In the genomic region with DNA sequence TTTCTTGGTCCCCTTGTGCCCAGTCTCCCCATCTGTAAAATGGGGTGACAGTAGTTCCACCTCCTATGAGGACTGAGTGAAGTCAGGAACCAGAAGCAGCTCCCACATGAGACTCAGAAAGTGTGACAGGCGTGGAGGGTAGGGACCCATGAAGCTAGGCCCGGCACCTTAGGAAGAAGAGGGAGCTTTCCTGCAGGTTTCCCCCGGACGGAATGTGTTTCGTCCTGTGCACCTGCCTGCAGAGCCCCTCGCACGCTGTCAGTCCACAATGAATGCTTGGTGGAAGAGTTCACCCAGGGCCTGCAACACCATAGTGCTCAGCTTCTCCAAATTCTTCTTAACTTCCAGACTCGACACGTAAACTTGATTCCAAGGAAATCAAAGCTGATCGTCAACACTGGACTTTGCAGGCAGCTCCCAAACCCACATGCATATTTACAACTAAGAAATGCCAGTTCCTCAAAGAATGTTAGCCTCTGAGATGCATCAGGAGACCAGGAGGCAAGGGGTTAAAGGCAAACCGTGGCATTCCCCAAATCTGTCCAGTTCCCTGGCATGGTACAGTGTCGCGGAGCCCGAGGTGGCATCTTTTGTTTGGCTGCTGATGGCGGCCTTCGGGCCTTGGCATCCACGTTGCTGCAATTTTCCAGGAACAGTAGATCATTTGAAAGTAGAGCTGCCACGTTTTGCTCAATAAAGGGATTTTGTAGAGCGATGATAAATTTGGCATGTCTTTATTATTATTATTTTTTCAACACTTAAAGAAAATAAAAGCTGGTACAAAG, we compare ENCODE assay signal across 13 cellular contexts. TPM values are rescaled to one million over a fixed set of nuclear protein-coding genes. Genes with fewer than 3 reads are reported as not detected.
DNase-seq lines count a peak whose midpoint lies in the region; ATAC-seq, FAIRE-seq and TF ChIP-seq lines count a peak whose summit lies in the region.
"Had no signal": no experiment of that assay in that cellular context is flagged by ENCODE, and none has a peak within 500 bp of the region (broad histone marks: within the 10 kb centered on the region; RNA-seq: fewer than 3 reads in every experiment).

No MANE protein-coding gene starts in this region.

- no peak for DNase-seq in GM19239 (ENCODE audit: insufficient read length, low spot score)
- no peak for DNase-seq in NT2/D1 (ENCODE audit: low read depth, low spot score)
- DNase-seq in sigmoid colon = no peak
- DNase-seq in MV-4-11 (lab: John Stamatoyannopoulos, UW) = no peak
- DNase-seq in hepatic stellate cell (ENCODE audit: low spot score) = no peak
- no peak for DNase-seq in ACHN
- DNase-seq: DMS53, NCI-H187 treated with DMSO at 0.1 percent for 48 hours, T1000 had no signal

- no peak overlapping the region for H3K4me3 ChIP-seq in NT2/D1 (ENCODE audit: insufficient read length, low read depth)
- H3K4me3 ChIP-seq in gastroesophageal sphincter = no peak overlapping the region
- H3K4me3 ChIP-seq in sigmoid colon = no peak overlapping the region
- H3K4me3 ChIP-seq: vagina had no signal

- TF ChIP-seq EP300 in gastroesophageal sphincter (IDR thresholded peaks at IDR 0.05) (no peak), sigmoid colon (IDR thresholded peaks at IDR 0.05) (no peak)

- in situ Hi-C loops in ACHN (cut with HindIII; ENCODE audit: low pct_ligation_motif_present, low pct_unique_long_range_greater_than_20kb, low sequenced_read_pairs) = no loop called here

- TF ChIP-seq CTCF in gastroesophageal sphincter (IDR thresholded peaks at IDR 0.05) (no peak), sigmoid colon (IDR thresholded peaks at IDR 0.05) (no peak)

- H3K9me3 ChIP-seq in NT2/D1 (ENCODE audit: insufficient read depth, low read length) = no peaks in the 10 kb centered on the region
- H3K9me3 ChIP-seq in gastroesophageal sphincter = no peaks in the 10 kb centered on the region
- no peaks in the 10 kb centered on the region for H3K9me3 ChIP-seq in sigmoid colon
- H3K9me3 ChIP-seq: vagina had no signal

- WGBS in gastroesophageal sphincter (ENCODE audit: low coverage in 1 of 2), 2 donors = 36 to 42% methylated on average over 10 to 15 of the region's 19 CpGs
- 43 to 49% methylated on average over 19 of the region's 19 CpGs for WGBS in sigmoid colon, 2 donors

- TF ChIP-seq POLR2A in gastroesophageal sphincter (IDR thresholded peaks at IDR 0.05) (no peak), sigmoid colon (IDR thresholded peaks at IDR 0.05) (no peak)

- ATAC-seq in gastroesophageal sphincter = no peak

- no peaks in the 10 kb centered on the region for H3K27me3 ChIP-seq in NT2/D1 (ENCODE audit: insufficient read depth, insufficient read length)
- H3K27me3 ChIP-seq in gastroesophageal sphincter = no peaks in the 10 kb centered on the region
- no peaks in the 10 kb centered on the region for H3K27me3 ChIP-seq in sigmoid colon
- H3K27me3 ChIP-seq: vagina had no signal

- H3K36me3 ChIP-seq in NT2/D1 (ENCODE audit: insufficient read depth, insufficient read length, low read length) = peaks cover 11% of the 10 kb centered on the region
- H3K36me3 ChIP-seq in gastroesophageal sphincter = no peaks in the 10 kb centered on the region
- no peaks in the 10 kb centered on the region for H3K36me3 ChIP-seq in sigmoid colon
- H3K36me3 ChIP-seq: vagina had no signal

- peak; percentile 23 for FAIRE-seq in GM19239 (lab: Jason Lieb, UNC)
- FAIRE-seq: islet of Langerhans had no signal

- H3K4me1 ChIP-seq in NT2/D1 (ENCODE audit: insufficient read depth, insufficient read length) = peaks cover 47% of the 10 kb centered on the region
- peaks cover 0 to 100% (median 69%) of the 10 kb centered on the region in 3 donors for H3K4me1 ChIP-seq in gastroesophageal sphincter
- H3K4me1 ChIP-seq in sigmoid colon = peaks cover 0 to 100% (median 96%) of the 10 kb centered on the region in 4 donors
- H3K4me1 ChIP-seq: parathyroid adenoma had no signal

- intact Hi-C loops in sigmoid colon (cut with DNase I) = no loop called here

- H3K27ac ChIP-seq in gastroesophageal sphincter (peak overlapping the region in 3 of 4 donors; percentile 54 to 76 (median 59)), sigmoid colon (peak overlapping the region; percentile 10 to 65 (median 42))
- H3K27ac ChIP-seq: parathyroid adenoma, vagina had no signal

- peak overlapping the region; percentile 59 for H3K9ac ChIP-seq in NT2/D1 (ENCODE audit: insufficient read length, low read depth)
- H3K9ac ChIP-seq: parathyroid adenoma had no signal

RNA-seq across cellular contexts. Expression of a gene that starts 15.4 kb away (rescaled TPM):
- total RNA-seq in gastroesophageal sphincter (10 to 100 TPM; 32.6 to 68.9 (median 42.5) TPM), sigmoid colon (10 to 100 TPM; 18.3 to 43.8 (median 29.2) TPM)
- polyA plus RNA-seq in sigmoid colon = 10 to 100 TPM; 18.0 to 63.1 (median 20.4) TPM

RNA-seq across cellular contexts. Expression of a gene that starts 56.0 kb away (rescaled TPM):
- total RNA-seq in gastroesophageal sphincter (10 to 100 TPM; 15.1 to 48.7 (median 26.0) TPM), sigmoid colon (10 to 100 TPM; 13.7 to 25.4 (median 21.9) TPM)
- 10 to 100 TPM; 37.8 to 70.3 (median 40.6) TPM for polyA plus RNA-seq in sigmoid colon
